In the genomic region with DNA sequence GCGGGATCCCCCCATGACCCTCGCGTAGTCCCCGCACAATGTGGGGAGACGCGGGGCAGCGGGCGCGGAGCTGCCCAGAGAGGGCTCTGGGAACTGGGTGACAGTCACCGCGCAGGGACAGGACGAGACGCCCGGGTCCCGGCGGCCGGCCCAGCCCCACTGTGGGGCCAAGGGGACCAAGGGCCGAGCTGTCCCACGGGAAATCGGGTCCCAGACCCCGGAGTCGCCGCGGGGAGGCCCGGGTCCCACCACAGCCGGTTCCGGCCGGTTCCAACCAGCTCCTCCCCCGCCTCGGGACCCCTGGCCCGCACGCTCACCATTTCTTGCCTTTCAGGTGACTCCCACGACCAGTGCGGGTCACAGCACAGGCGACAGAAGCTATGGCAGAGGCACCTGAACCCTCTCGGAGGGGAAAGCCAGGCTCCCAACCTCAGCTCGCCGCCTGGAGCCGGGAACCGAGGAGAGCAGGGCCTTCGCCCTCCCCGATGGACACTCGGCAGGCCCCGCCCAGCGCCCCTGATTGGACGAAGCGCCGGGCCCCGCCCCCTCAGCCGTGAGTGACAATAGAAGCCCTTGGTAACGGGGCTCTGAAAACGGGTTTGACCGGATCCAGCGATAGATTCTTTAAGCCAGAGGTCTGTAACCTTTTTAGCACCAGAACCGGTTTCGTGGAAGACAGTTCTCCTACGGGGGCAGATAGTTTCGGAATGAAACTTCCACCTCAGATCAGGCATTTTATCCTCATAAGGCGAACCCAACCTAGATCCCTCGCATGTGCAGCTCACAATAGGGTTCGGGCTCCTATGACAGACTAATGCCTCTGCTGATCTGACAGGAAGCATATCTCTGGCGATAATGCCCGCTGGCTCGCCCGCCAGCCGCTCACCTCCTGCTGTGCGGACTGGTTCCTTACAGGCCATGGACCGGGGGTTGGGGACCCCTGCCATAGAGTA, we compare ENCODE assay signal across 8 cellular contexts. TPM values are rescaled to one million over a fixed set of nuclear protein-coding genes. Genes with fewer than 3 reads are reported as not detected.
DNase-seq lines count a peak whose midpoint lies in the region; TF ChIP-seq lines count a peak whose summit lies in the region.

A gene (minus strand): TSS at position 460 of the 953 bp plus-strand sequence. CDS start 140 bp downstream, at position 320.

- H3K9me3 Mint-ChIP-seq in osteocyte (ENCODE audit: unreplicated experiment), result no peaks in the 10 kb centered on the region

- peak within 1 kb of the TSS; percentile 85 for H2AFZ ChIP-seq in Karpas-422 (ENCODE audit: low read length)

- peak within 1 kb of the TSS; percentile 81 for H3K9ac ChIP-seq in Karpas-422 (ENCODE audit: low read length)

- H4K20me1 ChIP-seq in Karpas-422 (ENCODE audit: insufficient read depth, low read depth, low read length), result no peaks in the 10 kb centered on the region

- peaks cover 10% of the 10 kb centered on the region for H3K79me2 ChIP-seq in Karpas-422 (ENCODE audit: low read length)

- H3K27me3 ChIP-seq in Karpas-422 (ENCODE audit: low read length) (no peaks in the 10 kb centered on the region), cardiac muscle cell (no peaks in the 10 kb centered on the region), thymus (ENCODE audit: control insufficient read depth, insufficient read depth) (no peaks in the 10 kb centered on the region)

- TF ChIP-seq CTCF in GM20000 (IDR thresholded peaks at IDR 0.05; ENCODE audit: extremely low read depth, missing control alignments), result no peak
- no peak for TF ChIP-seq CTCF in cardiac muscle cell (IDR thresholded peaks at IDR 0.05; ENCODE audit: low read depth, low read length)
- no peak for TF ChIP-seq CTCF in osteocyte (IDR thresholded peaks at IDR 0.05)

- no peaks in the 10 kb centered on the region for H3K9me3 ChIP-seq in Karpas-422 (ENCODE audit: low read length)
- H3K9me3 ChIP-seq in cardiac muscle cell (ENCODE audit: low read depth), result no peaks in the 10 kb centered on the region
- no peaks in the 10 kb centered on the region for H3K9me3 ChIP-seq in thymus (ENCODE audit: control insufficient read depth)

- peak within 1 kb of the TSS; percentile 93 for H3K4me3 Mint-ChIP-seq in osteocyte (ENCODE audit: unreplicated experiment)

- DNase-seq in CD1c-positive myeloid dendritic cell (ENCODE audit: extremely low spot score) (peak; percentile 78), GM20000 (ENCODE audit: low spot score) (peak; percentile 95), Karpas-422 (peak; percentile 95), T follicular helper cell (ENCODE audit: low read depth) (peak; percentile 50), amniotic epithelial cell (ENCODE audit: low read depth) (peak; percentile 72), cardiac muscle cell (ENCODE audit: low read depth in 1 of 2, low spot score in 1 of 2) (peak; percentile 90 to 97), osteocyte (ENCODE audit: extremely low spot score, unreplicated experiment) (peak; percentile 97)

- H3K36me3 ChIP-seq in Karpas-422 (ENCODE audit: insufficient read depth, low read length) (no peaks in the 10 kb centered on the region), cardiac muscle cell (no peaks in the 10 kb centered on the region), thymus (ENCODE audit: control insufficient read depth, insufficient read depth) (peaks cover 2% of the 10 kb centered on the region)

- H3K4me3 ChIP-seq in Karpas-422 (ENCODE audit: low read length) (peak within 1 kb of the TSS; percentile 86), cardiac muscle cell (peak within 1 kb of the TSS; percentile 93), thymus (ENCODE audit: low read length) (peak within 1 kb of the TSS; percentile 54)

- H3K36me3 Mint-ChIP-seq in osteocyte (ENCODE audit: unreplicated experiment), result peaks cover 7% of the 10 kb centered on the region

- H3K4me2 ChIP-seq in Karpas-422 (ENCODE audit: low read depth, low read length, poor library complexity, severe bottlenecking), result peak within 1 kb of the TSS; percentile 75

- H3K27ac ChIP-seq in Karpas-422 (ENCODE audit: low read length) (no peak within 1 kb of the TSS), cardiac muscle cell (peak within 1 kb of the TSS; percentile 94), thymus (ENCODE audit: low read depth) (peak within 1 kb of the TSS; percentile 64)

- 2% methylated on average over 68 of the region's 68 CpGs for WGBS in thymus

- peak within 1 kb of the TSS; percentile 99 for H3K27ac Mint-ChIP-seq in osteocyte (ENCODE audit: unreplicated experiment)

- H3K9me2 ChIP-seq in Karpas-422 (replicated peaks; ENCODE audit: insufficient read depth, low read length), result no peaks in the 10 kb centered on the region

- peaks cover 16% of the 10 kb centered on the region for H3K4me1 Mint-ChIP-seq in osteocyte (ENCODE audit: unreplicated experiment)

- H3K27me3 Mint-ChIP-seq in osteocyte (ENCODE audit: unreplicated experiment), result no peaks in the 10 kb centered on the region

- H3K4me1 ChIP-seq in Karpas-422 (ENCODE audit: low read length), result peaks cover 28% of the 10 kb centered on the region
- H3K4me1 ChIP-seq in cardiac muscle cell (ENCODE audit: low read depth), result peaks cover 6% of the 10 kb centered on the region
- peaks cover 10% of the 10 kb centered on the region for H3K4me1 ChIP-seq in thymus (ENCODE audit: control insufficient read depth, insufficient read depth, low read length)

RNA-seq across cellular contexts. Expression of the gene that starts here (rescaled TPM):
- total RNA-seq in Karpas-422 (2014; rRNA removed; shearing (Covaris generic); ENCODE audit: low replicate concordance), result 4.4 and 6.0 TPM in 2 replicates
- 9.5 and 12.0 TPM in 2 replicates for total RNA-seq in cardiac muscle cell
- 8.2 and 8.8 TPM in 2 replicates for polyA plus RNA-seq in cardiac muscle cell
- total RNA-seq in osteocyte, result 4.5 and 7.5 TPM in 2 replicates
- 6.3 TPM for polyA plus RNA-seq in thymus
